In genomic region chr16:22789281-22789945, GRCh38 we compare ENCODE assay signal across 29 cellular contexts. TPM values are rescaled to one million over a fixed set of nuclear protein-coding genes. Genes with fewer than 3 reads are reported as not detected.
A peak's percentile ranks its signal among the peaks of the same experiment; 100 is the strongest.
DNase-seq lines count a peak whose midpoint lies in the region; ATAC-seq, FAIRE-seq and TF ChIP-seq lines count a peak whose summit lies in the region.
"Had no signal": no experiment of that assay in that cellular context is flagged by ENCODE, and none has a peak within 500 bp of the region (broad histone marks: within the 10 kb centered on the region; RNA-seq: fewer than 3 reads in every experiment).

No MANE protein-coding gene starts in this region.

- no peak for TF ChIP-seq RAD21 in HepG2 (CRISPR knock-in tag; IDR thresholded peaks at IDR 0.05)

- H3K9me3 ChIP-seq in HepG2 (ENCODE audit: low read length) (peaks cover 4% of the 10 kb centered on the region), right lobe of liver (no peaks in the 10 kb centered on the region), PC-9 (ENCODE audit: insufficient read depth, low read depth) (peaks cover 4% of the 10 kb centered on the region; the same call in 1 of the 2 replicates), lower lobe of right lung (no peaks in the 10 kb centered on the region)
- H3K9me3 ChIP-seq: Caco-2 had no signal

- in situ Hi-C loops in HepG2 (cut with HindIII; ENCODE audit: extremely low pct_ligation_motif_present, low pct_unique_long_range_greater_than_20kb): no loop called here

- TF ChIP-seq EP300 in HepG2 (IDR thresholded peaks at IDR 0.05; ENCODE audit: low read depth in 2 of 2, low read length in 2 of 2): no peak
- TF ChIP-seq EP300 in HepG2 (CRISPR knock-in tag; IDR thresholded peaks at IDR 0.05; ENCODE audit: borderline replicate concordance): no peak

- H3K9me2 ChIP-seq in PC-9 (ENCODE audit: insufficient read depth): no peaks in the 10 kb centered on the region

- no peak overlapping the region for H3K4me3 ChIP-seq in HepG2 (replicated peaks in 1 of 3; ENCODE audit: insufficient read depth in 1 of 3, low read depth in 2 of 3, low read length in 3 of 3)
- no peak overlapping the region for H3K4me3 ChIP-seq in right lobe of liver
- H3K4me3 ChIP-seq in PC-9: no peak overlapping the region
- no peak overlapping the region for H3K4me3 ChIP-seq in foreskin fibroblast (ENCODE audit: low read depth in 1 of 2, low read length in 2 of 2)
- H3K4me3 ChIP-seq in lower lobe of right lung: no peak overlapping the region
- H3K4me3 ChIP-seq: A549, SK-N-MC, tibial artery had no signal

- H3K27ac ChIP-seq in HepG2 (ENCODE audit: extremely low read length, insufficient read depth, low read length) (no peak overlapping the region), right lobe of liver (no peak overlapping the region), PC-9 (peak overlapping the region; percentile 47), lower lobe of right lung (no peak overlapping the region)
- H3K27ac ChIP-seq: A549, KMS-11, tibial artery had no signal

- H3K36me3 ChIP-seq in HepG2 (replicated peaks in 1 of 2; ENCODE audit: control insufficient read depth in 1 of 2, insufficient read depth in 2 of 2, low read length in 2 of 2) (no peaks in the 10 kb centered on the region), right lobe of liver (no peaks in the 10 kb centered on the region), PC-9 (ENCODE audit: low read depth) (no peaks in the 10 kb centered on the region), lower lobe of right lung (no peaks in the 10 kb centered on the region)
- H3K36me3 ChIP-seq: BE2C, tibial artery had no signal

- POLR2A ChIA-PET in HepG2 (lab: Yijun Ruan, JAX) (no interaction called here), PC-9 (lab: Charles Lee; ENCODE audit: unreplicated experiment) (no interaction called here)

- H3K4me1 ChIP-seq in HepG2 (ENCODE audit: insufficient read depth, low read length): no peaks in the 10 kb centered on the region
- H3K4me1 ChIP-seq in right lobe of liver: no peaks in the 10 kb centered on the region
- peaks cover 23% of the 10 kb centered on the region for H3K4me1 ChIP-seq in PC-9 (replicated peaks; ENCODE audit: insufficient read depth)
- no peaks in the 10 kb centered on the region for H3K4me1 ChIP-seq in lower lobe of right lung
- H3K4me1 ChIP-seq: A549, Caco-2 had no signal

- TF ChIP-seq CTCF in HepG2 (CRISPR knock-in tag; IDR thresholded peaks at IDR 0.05): no peak
- TF ChIP-seq CTCF in right lobe of liver (IDR thresholded peaks at IDR 0.05): no peak
- TF ChIP-seq CTCF in PC-9 (conservative IDR thresholded peaks at IDR 0.05): no peak
- TF ChIP-seq CTCF in foreskin fibroblast (IDR thresholded peaks at IDR 0.05; ENCODE audit: low read depth, low read length): no peak
- no peak for TF ChIP-seq CTCF in lower lobe of right lung (IDR thresholded peaks at IDR 0.05)

- BruUV-seq in HepG2 (replicated peaks; lab: Mats Ljungman, UMichigan): no TSS peak
- BruUV-seq in PC-9 (replicated peaks; lab: Mats Ljungman, UMichigan): no TSS peak

- ATAC-seq in HepG2 (no peak), right lobe of liver (no peak), GM19395 (IDR thresholded peaks at IDR 0.05; ENCODE audit: unreplicated experiment) (no peak), lower lobe of right lung (no peak), HG02870 (IDR thresholded peaks at IDR 0.05; ENCODE audit: unreplicated experiment) (no peak)
- ATAC-seq: A549, Panc1 had no signal

- peaks cover 24% of the 10 kb centered on the region for H3F3A ChIP-seq in PC-9 (ENCODE audit: insufficient read depth, low read depth)

- TF ChIP-seq POLR2A in HepG2 (IDR thresholded peaks at IDR 0.05; ENCODE audit: insufficient read depth in 1 of 2, low read depth in 2 of 2, low read length in 2 of 2) (no peak), right lobe of liver (IDR thresholded peaks at IDR 0.05) (no peak)

- no peaks in the 10 kb centered on the region for H3K79me2 ChIP-seq in HepG2 (ENCODE audit: insufficient read depth, low read length)
- H3K79me2 ChIP-seq in PC-9 (ENCODE audit: low read depth): no peaks in the 10 kb centered on the region

- no peak for FAIRE-seq in HepG2 (lab: Jason Lieb, UNC)
- FAIRE-seq: A549, HTR-8/SVneo had no signal

- H4K20me1 ChIP-seq in HepG2 (ENCODE audit: insufficient read depth, low read length): no peaks in the 10 kb centered on the region
- H4K20me1 ChIP-seq in PC-9 (ENCODE audit: insufficient read depth): no peaks in the 10 kb centered on the region

- intact Hi-C loops in HepG2 (cut with micrococcal nuclease; ENCODE audit: unreplicated experiment): loop anchor here (10.0 kb wide), 1 partner anchor 65 kb away; no protein-coding TSS in a partner anchor
- intact Hi-C loops in right lobe of liver (cut with DNase I): no loop called here
- intact Hi-C loops in PC-9 (cut with micrococcal nuclease; ENCODE audit: unreplicated experiment): no loop called here
- intact Hi-C loops in lower lobe of right lung (cut with DNase I): no loop called here

- H2AFZ ChIP-seq in HepG2 (ENCODE audit: low read length) (no peak overlapping the region), PC-9 (no peak overlapping the region)

- no peak for DNase-seq in HepG2 (ENCODE audit: low spot score)
- DNase-seq in right lobe of liver: no peak
- peak; percentile 29 to 70 for DNase-seq in PC-9
- peak; percentile 20 to 64 for DNase-seq in foreskin fibroblast
- DNase-seq in Kasumi-1 (lab: John Stamatoyannopoulos, UW): no peak
- no peak for DNase-seq in lower lobe of right lung
- DNase-seq: activated B cell treated with CpG ODN at 0.5 μM for 24 hours; activated CD4-positive, alpha-beta T cell treated with anti-CD3 and anti-CD28 coated beads, Interleukin-2, amount 50 U/mL, for 48 hours; activated CD8-positive, alpha-beta memory T cell treated with anti-CD3 and anti-CD28 coated beads, Interleukin-2, amount 50 U/mL, for 48 hours; activated effector memory CD4-positive, alpha-beta T cell treated with Interleukin-2 at 50 U/mL for 16 hours; activated naive CD8-positive, alpha-beta T cell treated with anti-CD3 and anti-CD28 coated beads, Interleukin-2, amount 10 ng/mL, durations not matched to agents 7 days and 5 days; BE2C; Caco-2; effector CD8-positive, alpha-beta T cell; H7; kidney glomerular epithelial cell; naive B cell; NCI-H2081; NCI-H82; occipital lobe; tibial artery had no signal

- H3K9ac ChIP-seq in HepG2 (ENCODE audit: insufficient read depth, low read depth, low read length): no peak overlapping the region
- H3K9ac ChIP-seq: KMS-11 had no signal

- WGBS in HepG2 (ENCODE audit: low lambda C conversion rate): 3% methylated on average over 9 of the region's 9 CpGs
- 38% methylated on average over 9 of the region's 9 CpGs for WGBS in right lobe of liver (ENCODE audit: insufficient coverage, low coverage, low lambda C conversion rate, missing lambda C conversion rate)

- CTCF ChIA-PET in HepG2 (lab: Yijun Ruan, JAX; ENCODE audit: low intra/inter-chr PET ratio, low total read pairs): no interaction called here
- CTCF ChIA-PET in PC-9 (lab: Charles Lee): interaction anchor here (0.6 kb wide), 1 partner anchor 1812 kb away, joined by 9 read pairs; no protein-coding TSS in a partner anchor

- H3K4me2 ChIP-seq in HepG2 (ENCODE audit: low read depth, low read length) (no peak overlapping the region), PC-9 (peak overlapping the region; percentile 38)
- H3K4me2 ChIP-seq: A549, KMS-11 had no signal

- H3K27me3 ChIP-seq in HepG2 (ENCODE audit: control insufficient read depth in 1 of 2, insufficient read depth in 2 of 2, low read length in 2 of 2) (peaks cover 1 to 20% of the 10 kb centered on the region in 2 experiments; a peak in 4 of 5 replicates), right lobe of liver (no peaks in the 10 kb centered on the region), PC-9 (ENCODE audit: insufficient read depth, low read depth) (no peaks in the 10 kb centered on the region), lower lobe of right lung (ENCODE audit: low read depth) (no peaks in the 10 kb centered on the region)
- H3K27me3 ChIP-seq: BE2C, tibial artery had no signal

TF ChIP-seq in HepG2, 621 proteins besides CTCF, POLR2A, EP300 and RAD21 (continues in another document):
- no peak for TF ChIP-seq BCL3 (CRISPR knock-in tag; IDR thresholded peaks at IDR 0.05)
- TF ChIP-seq CREM (IDR thresholded peaks at IDR 0.05): no peak
- TF ChIP-seq CREM (CRISPR knock-in tag; IDR thresholded peaks at IDR 0.05): no peak
- no peak for TF ChIP-seq NCOR1 (IDR thresholded peaks at IDR 0.05; ENCODE audit: borderline replicate concordance, low read length)

RNA-seq across cellular contexts. Expression of gene HS3ST2, which starts 24.5 kb away (rescaled TPM):
- not detected in 2 replicates for total RNA-seq in HepG2 (2016; rRNA removed; fragmentation: Illumina TruSeq; extraction: Trizol)
- total RNA-seq in HepG2 (2016; cell fraction: cytosol; rRNA removed; fragmentation: Illumina TruSeq; extraction: Trizol; ENCODE audit: low read depth): not detected in 2 replicates
- total RNA-seq in HepG2 (2016; cell fraction: insoluble cytoplasmic fraction; rRNA removed; fragmentation: Illumina TruSeq; extraction: Trizol): not detected in 2 replicates
- not detected in 2 replicates for total RNA-seq in HepG2 (2016; cell fraction: membrane; rRNA removed; fragmentation: Illumina TruSeq; extraction: Trizol)
- total RNA-seq in HepG2 (2016; cell fraction: nucleus; rRNA removed; fragmentation: Illumina TruSeq; extraction: Trizol): not detected in 2 replicates
- not detected in 2 replicates for polyA plus RNA-seq in HepG2 (2011; rRNA removed)
- polyA plus RNA-seq in HepG2 (2011; cell fraction: cytosol; rRNA removed): not detected in 2 replicates
- not detected in 2 replicates for polyA plus RNA-seq in HepG2 (2011; cell fraction: nucleus; rRNA removed)
- not detected in 2 replicates for polyA plus RNA-seq in HepG2 (2012)
- not detected in 2 replicates for polyA plus RNA-seq in HepG2 (2016; cell fraction: cytosol; fragmentation: Illumina TruSeq; extraction: Trizol; ENCODE audit: low read depth)
- polyA plus RNA-seq in HepG2 (2016; cell fraction: insoluble cytoplasmic fraction; fragmentation: Illumina TruSeq; extraction: Trizol; ENCODE audit: low read depth): not detected in 2 replicates
- polyA plus RNA-seq in HepG2 (2016; cell fraction: membrane; fragmentation: Illumina TruSeq; extraction: Trizol; ENCODE audit: low read depth): not detected in 2 replicates
- polyA plus RNA-seq in HepG2 (2016; cell fraction: nucleus; fragmentation: Illumina TruSeq; extraction: Trizol; ENCODE audit: insufficient read depth, low read depth): not detected in 2 replicates
- polyA minus RNA-seq in HepG2 (2011; rRNA and poly(A)+ RNA removed; ENCODE audit: low replicate concordance): not detected in 2 replicates
- not detected in 2 replicates for polyA minus RNA-seq in HepG2 (2011; cell fraction: cytosol; rRNA and poly(A)+ RNA removed)
- not detected in 2 replicates for polyA minus RNA-seq in HepG2 (2011; cell fraction: nucleus; rRNA and poly(A)+ RNA removed)
- total RNA-seq in right lobe of liver: 1 to 10 TPM in 2 of 6 experiments, under 1 TPM in 3, not detected in 1; 0.21 to 3.2 (median 0.93) TPM
- 0.23 and 1.1 TPM in 2 replicates for total RNA-seq in PC-9 (2021)
- 4.8 TPM for total RNA-seq in lower lobe of right lung
- total RNA-seq: activated B cell treated with CpG ODN at 0.5 μM for 24 hours, Caco-2, glomerular endothelial cell had no signal
- polyA plus RNA-seq: A549 had no signal

Comparison
In these comparisons a context has a peak if more than half of its experiments do, and no peak if none do; other contexts are left out.
1. DNase-seq: peak in PC-9 (2 of 2) and foreskin fibroblast (2 of 2); none in HepG2 (single experiment), right lobe of liver (0 of 3), Kasumi-1 (0 of 2) and lower lobe of right lung (single experiment).